In genomic region chr19:40663712-40664692, GRCh38 we compare ENCODE assay signal across 8 cellular contexts. TPM values are rescaled to one million over a fixed set of nuclear protein-coding genes. Genes with fewer than 3 reads are reported as not detected.
A peak's percentile ranks its signal among the peaks of the same experiment; 100 is the strongest.
DNase-seq lines count a peak whose midpoint lies in the region; ATAC-seq and TF ChIP-seq lines count a peak whose summit lies in the region.

No MANE protein-coding gene starts in this region.

- no peaks in the 10 kb centered on the region for H3K27me3 ChIP-seq in HUES48 (ENCODE audit: control insufficient read depth, insufficient read depth, low read length)

- no peaks in the 10 kb centered on the region for H3K9me3 ChIP-seq in HUES48 (ENCODE audit: control insufficient read depth, insufficient read depth, low read length)

- peak overlapping the region; percentile 80 to 91 for H3K27ac Mint-ChIP-seq in activated naive CD4-positive, alpha-beta T cell treated with anti-CD3 and anti-CD28 coated beads, Interleukin-2, amount 50 U/mL, for 72 hours

- H3K9me3 Mint-ChIP-seq in activated naive CD4-positive, alpha-beta T cell treated with anti-CD3 and anti-CD28 coated beads, Interleukin-2, amount 50 U/mL, for 72 hours, result no peaks in the 10 kb centered on the region

- no peak for TF ChIP-seq CTCF in AG09309 (IDR thresholded peaks at IDR 0.05; ENCODE audit: control insufficient read depth, insufficient read depth, low read depth, low read length, missing control alignments)

- peaks cover 22% of the 10 kb centered on the region for H3K36me3 ChIP-seq in HUES48 (ENCODE audit: control insufficient read depth, insufficient read depth, low read length)

- no peak overlapping the region for H3K9ac ChIP-seq in HUES48 (ENCODE audit: low read depth, low read length)

- H3K4me1 ChIP-seq in HUES48 (ENCODE audit: control insufficient read depth, insufficient read depth, low read length), result no peaks in the 10 kb centered on the region

- peaks cover 0 to 9% of the 10 kb centered on the region in 2 donors for H3K36me3 Mint-ChIP-seq in activated naive CD4-positive, alpha-beta T cell treated with anti-CD3 and anti-CD28 coated beads, Interleukin-2, amount 50 U/mL, for 72 hours

- ATAC-seq in activated naive CD4-positive, alpha-beta T cell treated with anti-CD3 and anti-CD28 coated beads, Interleukin-2, amount 50 U/mL, for 72 hours, result peak; percentile 8 to 51

- H3K4me3 ChIP-seq in AG09309 (ENCODE audit: control insufficient read depth, low read depth, low read length), result peak overlapping the region; percentile 56
- peak overlapping the region; percentile 71 for H3K4me3 ChIP-seq in HUES48 (ENCODE audit: low read depth, low read length)
- H3K4me3 ChIP-seq in iPS-11a (ENCODE audit: low read depth, low read length), result peak overlapping the region; percentile 53

- DNase-seq in AG09309 (ENCODE audit: low read depth), result no peak
- peak in 1 of 2 donors; percentile 62 for DNase-seq in activated naive CD4-positive, alpha-beta T cell treated with anti-CD3 and anti-CD28 coated beads, Interleukin-2, amount 50 U/mL, for 72 hours (ENCODE audit: low spot score in 2 of 2)
- peak; percentile 44 for DNase-seq in stimulated activated CD8-positive, alpha-beta memory T cell treated with anti-CD3 and anti-CD28 coated beads, Interleukin-4, amount 100 ng/mL, for 48 hours
- no peak for DNase-seq in NK-92 (lab: John Stamatoyannopoulos, UW; ENCODE audit: unreplicated experiment)
- no peak for DNase-seq in DMS153 treated with DMSO at 0.1 percent for 48 hours (lab: John Stamatoyannopoulos, UW; ENCODE audit: unreplicated experiment)
- DNase-seq in hippocampal formation (lab: John Stamatoyannopoulos, UW), result no peak

- no peak overlapping the region for H3K27ac ChIP-seq in HUES48 (ENCODE audit: low read depth, low read length)

RNA-seq across cellular contexts. Expression of gene NUMBL, which starts 26.4 kb away (rescaled TPM):
- total RNA-seq in activated naive CD4-positive, alpha-beta T cell treated with anti-CD3 and anti-CD28 coated beads, Interleukin-2, amount 50 U/mL, for 72 hours, result 10 to 100 TPM; 18.0 to 20.2 TPM

RNA-seq across cellular contexts. Expression of gene COQ8B, which starts 52.7 kb away (rescaled TPM):
- total RNA-seq in activated naive CD4-positive, alpha-beta T cell treated with anti-CD3 and anti-CD28 coated beads, Interleukin-2, amount 50 U/mL, for 72 hours, result 10 to 100 TPM; 25.5 to 39.8 TPM

RNA-seq across cellular contexts. Expression of gene ITPKC, which starts 52.9 kb away (rescaled TPM):
- 1 to 10 TPM; 8.3 to 9.4 TPM for total RNA-seq in activated naive CD4-positive, alpha-beta T cell treated with anti-CD3 and anti-CD28 coated beads, Interleukin-2, amount 50 U/mL, for 72 hours
